ENCODE assay signal across 22 cellular contexts in the genomic region with DNA sequence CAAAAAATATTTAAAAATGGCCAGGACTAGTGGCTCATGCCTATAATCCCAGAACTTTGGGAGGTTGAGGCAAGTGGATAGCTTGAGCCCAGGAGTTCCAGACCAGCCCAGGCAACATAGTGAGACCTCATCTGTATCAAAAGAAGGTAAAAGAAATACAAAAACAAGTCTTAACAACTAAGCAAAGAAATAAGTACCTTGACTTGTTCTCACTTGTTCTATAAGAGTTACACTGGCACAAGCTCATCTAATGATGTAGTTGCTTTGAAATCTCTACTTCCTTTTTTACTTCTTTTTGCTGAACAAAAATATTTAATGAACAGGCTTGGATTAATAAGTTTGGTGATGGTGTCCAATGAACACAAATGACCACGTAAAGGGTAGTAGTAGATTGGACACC.
DNase-seq lines count a peak whose midpoint lies in the region; ATAC-seq, FAIRE-seq and TF ChIP-seq lines count a peak whose summit lies in the region.
"Had no signal": no experiment of that assay in that cellular context is flagged by ENCODE, and none has a peak within 500 bp of the region (broad histone marks: within the 10 kb centered on the region; RNA-seq: fewer than 3 reads in every experiment).

No MANE protein-coding gene starts in this region.

- H3K4me3 ChIP-seq in body of pancreas (no peak overlapping the region), pancreas (no peak overlapping the region), Caco-2 (ENCODE audit: low read depth, low read length) (no peak overlapping the region)
- H3K4me3 ChIP-seq: A549, neural progenitor cell had no signal

- H3K36me3 ChIP-seq in body of pancreas (replicated peaks in 1 of 2; ENCODE audit: insufficient read depth in 1 of 2, low read depth in 2 of 2) (no peaks in the 10 kb centered on the region), pancreas (no peaks in the 10 kb centered on the region), Caco-2 (ENCODE audit: control insufficient read depth, insufficient read depth, low read length) (no peaks in the 10 kb centered on the region)
- H3K36me3 ChIP-seq: neural progenitor cell had no signal

- BruUV-seq in Caco-2 (replicated peaks; lab: Mats Ljungman, UMichigan), result no TSS peak

- H3K4me1 ChIP-seq in body of pancreas (peaks cover 70% of the 10 kb centered on the region), pancreas (peaks cover 40 to 51% (median 48%) of the 10 kb centered on the region in 3 donors), Caco-2 (peaks cover 20% of the 10 kb centered on the region)
- H3K4me1 ChIP-seq: neural progenitor cell had no signal

- H3K27ac Mint-ChIP-seq in activated CD4-positive, alpha-beta T cell treated with anti-CD3 and anti-CD28 coated beads for 36 hours, result peak overlapping the region; percentile 43
- H3K27ac Mint-ChIP-seq in IgD-negative memory B cell, result peak overlapping the region; percentile 68 to 88 (median 73)
- no peak overlapping the region for H3K27ac Mint-ChIP-seq in Caco-2 (ENCODE audit: unreplicated experiment)
- H3K27ac Mint-ChIP-seq: neural progenitor cell had no signal

- H3K4me3 Mint-ChIP-seq in activated CD4-positive, alpha-beta T cell treated with anti-CD3 and anti-CD28 coated beads for 36 hours, result no peak overlapping the region
- H3K4me3 Mint-ChIP-seq in IgD-negative memory B cell (peak overlapping the region in 2 of 4 donors; percentile 3 to 24), Caco-2 (ENCODE audit: unreplicated experiment) (no peak overlapping the region)
- H3K4me3 Mint-ChIP-seq: neural progenitor cell had no signal

- FAIRE-seq in pancreas (lab: Jason Lieb, UNC), result no peak
- FAIRE-seq: A549, GM19239, HTR-8/SVneo had no signal

- ATAC-seq in activated CD4-positive, alpha-beta T cell treated with anti-CD3 and anti-CD28 coated beads for 36 hours, result no peak
- ATAC-seq in body of pancreas, result no peak
- ATAC-seq in pancreas, result no peak
- ATAC-seq: A549 had no signal

- no peak for DNase-seq in activated CD4-positive, alpha-beta T cell treated with anti-CD3 and anti-CD28 coated beads for 36 hours
- DNase-seq in activated CD4-positive, alpha-beta T cell treated with anti-CD3 and anti-CD28 coated beads, Interleukin-2, amount 50 U/mL, for 1 hour, result no peak
- no peak for DNase-seq in body of pancreas
- DNase-seq in pancreas, result no peak
- no peak for DNase-seq in GOT3 (lab: John Stamatoyannopoulos, UW)
- no peak for DNase-seq in NCI-H748 treated with DMSO at 0.1 percent for 48 hours (lab: John Stamatoyannopoulos, UW)
- no peak for DNase-seq in Caco-2
- DNase-seq: activated CD4-positive, alpha-beta T cell treated with anti-CD3 and anti-CD28 coated beads for 48 hours; caudate nucleus; DND-41; hippocampal formation; NCI-H1694; NCI-H446 treated with DMSO at 0.1 percent for 48 hours; SHP77 treated with DMSO at 0.1 percent for 48 hours; stimulated activated naive CD4-positive, alpha-beta T cell treated with Interleukin-2 at 50 U/mL for 16 hours; T-helper 9 cell had no signal

- peaks cover 4% of the 10 kb centered on the region for H3K9me3 Mint-ChIP-seq in activated CD4-positive, alpha-beta T cell treated with anti-CD3 and anti-CD28 coated beads for 36 hours (ENCODE audit: low read depth)
- H3K9me3 Mint-ChIP-seq in IgD-negative memory B cell (peaks cover 0 to 2% (median 1%) of the 10 kb centered on the region in 3 donors), Caco-2 (ENCODE audit: unreplicated experiment) (peaks cover 9% of the 10 kb centered on the region)
- H3K9me3 Mint-ChIP-seq: neural progenitor cell had no signal

- H3K27me3 ChIP-seq in body of pancreas, result no peaks in the 10 kb centered on the region
- no peaks in the 10 kb centered on the region for H3K27me3 ChIP-seq in pancreas
- H3K27me3 ChIP-seq in Caco-2 (replicated peaks; ENCODE audit: control insufficient read depth, insufficient read depth, low read length), result no peaks in the 10 kb centered on the region
- H3K27me3 ChIP-seq: neural progenitor cell had no signal

- intact Hi-C loops in activated CD4-positive, alpha-beta T cell treated with anti-CD3 and anti-CD28 coated beads for 36 hours (cut with DNase I, micrococcal nuclease), result loop anchor here (2.0 to 10.0 kb wide), 6 partner anchors 71 to 939 kb away; a partner anchor contains a TSS
- intact Hi-C loops in body of pancreas (cut with DNase I), result no loop called here
- intact Hi-C loops in pancreas (cut with DNase I), result no loop called here
- intact Hi-C loops in Caco-2 (cut with micrococcal nuclease; ENCODE audit: unreplicated experiment), result no loop called here

- H3K27me3 Mint-ChIP-seq in activated CD4-positive, alpha-beta T cell treated with anti-CD3 and anti-CD28 coated beads for 36 hours, result no peaks in the 10 kb centered on the region
- H3K27me3 Mint-ChIP-seq in IgD-negative memory B cell, result no peaks in the 10 kb centered on the region
- no peaks in the 10 kb centered on the region for H3K27me3 Mint-ChIP-seq in Caco-2 (ENCODE audit: insufficient read depth, unreplicated experiment)

- POLR2A ChIA-PET in activated CD4-positive, alpha-beta T cell treated with anti-CD3 and anti-CD28 coated beads for 36 hours (lab: Charles Lee), result no interaction called here
- POLR2A ChIA-PET in Caco-2 (lab: Charles Lee), result no interaction called here

- H3K9me3 ChIP-seq in body of pancreas, result no peaks in the 10 kb centered on the region
- no peaks in the 10 kb centered on the region for H3K9me3 ChIP-seq in pancreas
- no peaks in the 10 kb centered on the region for H3K9me3 ChIP-seq in Caco-2
- H3K9me3 ChIP-seq: A549 had no signal

- peaks cover 64% of the 10 kb centered on the region for H3K4me1 Mint-ChIP-seq in activated CD4-positive, alpha-beta T cell treated with anti-CD3 and anti-CD28 coated beads for 36 hours
- H3K4me1 Mint-ChIP-seq in IgD-negative memory B cell (peaks cover 39 to 43% (median 42%) of the 10 kb centered on the region in 3 donors), Caco-2 (ENCODE audit: low read depth, unreplicated experiment) (peaks cover 18% of the 10 kb centered on the region)
- H3K4me1 Mint-ChIP-seq: neural progenitor cell had no signal

- H3K36me3 Mint-ChIP-seq in activated CD4-positive, alpha-beta T cell treated with anti-CD3 and anti-CD28 coated beads for 36 hours (ENCODE audit: low read depth), result peaks cover 4% of the 10 kb centered on the region
- H3K36me3 Mint-ChIP-seq in IgD-negative memory B cell (peaks cover 6% of the 10 kb centered on the region), Caco-2 (ENCODE audit: insufficient read depth, unreplicated experiment) (peaks cover 10% of the 10 kb centered on the region)

- peak overlapping the region in 3 of 4 donors; percentile 13 to 88 (median 84) for H3K27ac ChIP-seq in body of pancreas
- H3K27ac ChIP-seq in pancreas, result peak overlapping the region in 3 of 4 donors; percentile 17 to 90 (median 82)
- H3K27ac ChIP-seq: C4-2B, neural progenitor cell had no signal

- CTCF ChIA-PET in activated CD4-positive, alpha-beta T cell treated with anti-CD3 and anti-CD28 coated beads for 36 hours (lab: Charles Lee), result interaction anchor here (0.8 to 1.6 kb wide), 2 partner anchors 71 to 395 kb away, joined by 3 to 4 read pairs; no protein-coding TSS in a partner anchor
- CTCF ChIA-PET in Caco-2 (lab: Charles Lee), result no interaction called here

- TF ChIP-seq CTCF in body of pancreas (IDR thresholded peaks at IDR 0.05), result no peak
- no peak for TF ChIP-seq CTCF in pancreas (IDR thresholded peaks at IDR 0.05)
- no peak for TF ChIP-seq CTCF in Caco-2 (IDR thresholded peaks at IDR 0.05; ENCODE audit: insufficient read depth in 1 of 2, low read depth in 1 of 2, low read length in 1 of 2, severe bottlenecking in 1 of 2, unreplicated experiment in 1 of 2)

- WGBS in body of pancreas, 2 donors, result 82 to 88% methylated on average over 1 of the region's 1 CpG
- 89 to 94% methylated on average over 1 of the region's 1 CpG for WGBS in pancreas, 2 donors

- TF ChIP-seq POLR2A in body of pancreas (IDR thresholded peaks at IDR 0.05), result no peak

Comparison
In these comparisons a context has a peak if more than half of its experiments do, and no peak if none do; other contexts are left out.
1. intact Hi-C loops: an anchor here in activated CD4-positive, alpha-beta T cell treated with anti-CD3 and anti-CD28 coated beads for 36 hours (2.0 to 10.0 kb wide); none called in body of pancreas, pancreas and Caco-2.